8 cellular contexts compared by ENCODE assay signal in the genomic region with DNA sequence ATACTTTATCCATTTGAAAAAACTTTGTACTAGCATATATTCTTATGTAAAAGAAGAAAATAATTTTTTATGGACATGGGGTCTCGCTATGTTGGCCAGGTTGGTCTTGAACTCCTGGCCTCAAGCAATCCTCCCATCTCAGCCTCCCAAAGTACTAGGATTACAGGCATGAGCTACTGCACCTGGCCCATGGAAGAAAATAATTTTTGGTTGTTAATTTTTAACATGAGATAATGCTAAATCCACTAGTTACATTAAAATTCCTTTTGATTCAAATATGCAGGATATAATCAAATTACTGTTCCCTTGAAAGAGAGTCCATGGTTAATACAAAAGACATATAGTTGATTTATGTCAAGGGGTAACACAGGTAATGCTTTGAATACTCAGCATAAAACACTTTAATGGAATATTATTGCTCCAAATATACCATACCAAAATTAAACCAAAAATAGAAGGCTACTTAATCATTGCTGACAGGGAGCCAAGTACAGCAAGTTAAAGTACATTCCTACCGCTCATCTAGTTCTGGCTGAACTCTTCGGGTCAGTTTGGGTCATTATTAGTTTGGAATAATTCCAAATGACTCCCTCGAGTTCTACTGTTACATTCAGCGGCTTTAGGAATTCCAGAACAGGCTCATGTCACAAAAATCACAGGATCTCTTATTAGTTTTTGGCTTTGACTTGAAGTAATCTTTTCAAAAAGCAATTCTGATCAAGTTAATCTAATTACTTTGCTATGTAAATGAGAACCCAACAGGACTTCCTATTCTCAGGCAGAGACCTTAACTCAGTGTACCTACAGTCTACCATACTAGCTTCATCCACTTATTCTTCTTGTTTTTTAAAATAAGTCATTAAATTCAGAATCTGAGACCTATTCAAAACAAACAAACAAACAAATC. TPM values are rescaled to one million over a fixed set of nuclear protein-coding genes. Genes with fewer than 3 reads are reported as not detected.
DNase-seq lines count a peak whose midpoint lies in the region; ATAC-seq and TF ChIP-seq lines count a peak whose summit lies in the region.

No MANE protein-coding gene starts in this region.

- TF ChIP-seq POLR2A in HCT116 (IDR thresholded peaks at IDR 0.05; ENCODE audit: borderline replicate concordance, extremely low read depth, insufficient read depth, insufficient read length) (no peak), body of pancreas (IDR thresholded peaks at IDR 0.05) (no peak), suprapubic skin (IDR thresholded peaks at IDR 0.05) (no peak)

- POLR2A ChIA-PET in HCT116 (lab: Charles Lee): interaction anchor here (0.6 kb wide), 2 partner anchors 100 to 658 kb away, joined by 3 read pairs; no protein-coding TSS in a partner anchor

- BruUV-seq in HCT116 (replicated peaks; lab: Mats Ljungman, UMichigan): no TSS peak

- no peaks in the 10 kb centered on the region for H4K20me1 ChIP-seq in HCT116 (ENCODE audit: insufficient read depth)

- H3K4me1 ChIP-seq in HCT116 (ENCODE audit: control insufficient read depth in 1 of 2, insufficient read depth in 2 of 2, low read length in 2 of 2) (peaks cover 13 to 15% of the 10 kb centered on the region in 2 experiments), body of pancreas (peaks cover 53% of the 10 kb centered on the region), suprapubic skin (peaks cover 48% of the 10 kb centered on the region)

- no peak for TF ChIP-seq EP300 in suprapubic skin (IDR thresholded peaks at IDR 0.05)

- no peaks in the 10 kb centered on the region for H3K9me2 ChIP-seq in HCT116 (ENCODE audit: insufficient read depth)

- no peak overlapping the region for H3K9ac ChIP-seq in HCT116 (ENCODE audit: low read length)

- H3K27me3 ChIP-seq in HCT116 (ENCODE audit: insufficient read depth, low read length) (no peaks in the 10 kb centered on the region), body of pancreas (no peaks in the 10 kb centered on the region), suprapubic skin (no peaks in the 10 kb centered on the region)

- CTCF ChIA-PET in HCT116 (lab: Charles Lee): no interaction called here

- H3K9me3 ChIP-seq in HCT116 (ENCODE audit: control insufficient read depth in 1 of 2, insufficient read depth in 1 of 2, low read depth in 1 of 2, low read length in 2 of 2): no peaks in the 10 kb centered on the region
- H3K9me3 ChIP-seq in body of pancreas: no peaks in the 10 kb centered on the region
- H3K9me3 ChIP-seq in suprapubic skin: no peaks in the 10 kb centered on the region

- H3K4me3 ChIP-seq in HCT116 (replicated peaks in 1 of 2; ENCODE audit: low read depth in 1 of 2, low read length in 2 of 2): no peak overlapping the region
- H3K4me3 ChIP-seq in body of pancreas: no peak overlapping the region
- H3K4me3 ChIP-seq in suprapubic skin: no peak overlapping the region

- intact Hi-C loops in HCT116 (cut with micrococcal nuclease) (no loop called here), body of pancreas (cut with DNase I) (no loop called here)

- RAD21 ChIA-PET in HCT116 (lab: Charles Lee; ENCODE audit: low non-redundant PET in 1 of 2, low total read pairs in 2 of 2, uncharacterized antibody in 2 of 2, unreplicated experiment in 2 of 2): no interaction called here

- TF ChIP-seq RAD21 in HCT116 (IDR thresholded peaks at IDR 0.05; ENCODE audit: low read depth): no peak

- H3K79me2 ChIP-seq in HCT116 (ENCODE audit: insufficient read depth, low read length): peaks cover 31% of the 10 kb centered on the region

- H3K4me2 ChIP-seq in HCT116 (ENCODE audit: low read length): peak overlapping the region; percentile 24; the same call in 1 of the 2 replicates

- ATAC-seq in HCT116 (no peak), body of pancreas (peak; percentile 93), HG02884 (IDR thresholded peaks at IDR 0.05; ENCODE audit: unreplicated experiment) (no peak)

- DNase-seq in HCT116 (ENCODE audit: low read depth, low spot score) (no peak), body of pancreas (peak in 3 of 4 donors; percentile 15 to 59 (median 25)), kidney glomerular epithelial cell (lab: John Stamatoyannopoulos, UW) (peak; percentile 87), suprapubic skin (ENCODE audit: low spot score in 2 of 2) (no peak), SIG-M5 treated with dmso at 0.1 percent for 504 hours (lab: John Stamatoyannopoulos, UW; ENCODE audit: unreplicated experiment) (no peak), GM13977 (ENCODE audit: low spot score) (no peak), NK-92 (lab: John Stamatoyannopoulos, UW; ENCODE audit: unreplicated experiment) (no peak)

- no peaks in the 10 kb centered on the region for H3K36me3 ChIP-seq in HCT116 (ENCODE audit: control insufficient read depth in 1 of 2, insufficient read depth in 2 of 2, low read length in 2 of 2)
- no peaks in the 10 kb centered on the region for H3K36me3 ChIP-seq in body of pancreas (replicated peaks in 1 of 2; ENCODE audit: insufficient read depth in 1 of 2, low read depth in 2 of 2)
- no peaks in the 10 kb centered on the region for H3K36me3 ChIP-seq in suprapubic skin

- H2AFZ ChIP-seq in HCT116 (ENCODE audit: low read depth, low read length, poor library complexity, severe bottlenecking): no peak overlapping the region

- no peak for TF ChIP-seq CTCF in HCT116 (IDR thresholded peaks at IDR 0.05 in 2 of 3, conservative IDR thresholded peaks at IDR 0.05 in 1 of 3; ENCODE audit: borderline replicate concordance in 1 of 3, insufficient read depth in 1 of 3, low read depth in 2 of 3, low read length in 2 of 3)
- no peak for TF ChIP-seq CTCF in body of pancreas (IDR thresholded peaks at IDR 0.05)
- TF ChIP-seq CTCF in suprapubic skin (IDR thresholded peaks at IDR 0.05): no peak
- TF ChIP-seq CTCF in GM13977 (IDR thresholded peaks at IDR 0.05; ENCODE audit: extremely low read depth, insufficient read depth, missing control alignments): no peak

- 26 to 36% methylated on average over 5 of the region's 5 CpGs for WGBS in body of pancreas, 2 donors
- WGBS in suprapubic skin: 25% methylated on average over 5 of the region's 5 CpGs

- in situ Hi-C loops in GM13977 (cut with MboI; ENCODE audit: low pct_unique_long_range_greater_than_20kb, low sequenced_read_pairs, unreplicated experiment): no loop called here

- H3K27ac ChIP-seq in HCT116 (ENCODE audit: low read depth, low read length): no peak overlapping the region
- H3K27ac ChIP-seq in body of pancreas: peak overlapping the region in 3 of 4 donors; percentile 64 to 78 (median 67)
- H3K27ac ChIP-seq in suprapubic skin: peak overlapping the region; percentile 12

TF ChIP-seq in HCT116, 20 proteins besides CTCF, POLR2A, EP300 and RAD21 (continues in another document):
- TF ChIP-seq ZFX (IDR thresholded peaks at IDR 0.05) (no peak), CBX3 (IDR thresholded peaks at IDR 0.05; ENCODE audit: low read depth) (no peak), EGR1 (IDR thresholded peaks at IDR 0.05; ENCODE audit: low read depth) (no peak), YY1 (IDR thresholded peaks at IDR 0.05; ENCODE audit: extremely low read depth, insufficient replicate concordance, low read depth, low read length) (no peak), POLR2AphosphoS5 (IDR thresholded peaks at IDR 0.05; ENCODE audit: low read depth, low read length) (no peak), FOSL1 (IDR thresholded peaks at IDR 0.05; ENCODE audit: low read depth) (no peak), ELF1 (IDR thresholded peaks at IDR 0.05; ENCODE audit: borderline replicate concordance, low read depth) (no peak), ZBTB33 (IDR thresholded peaks at IDR 0.05; ENCODE audit: extremely low read depth, insufficient replicate concordance, low read length) (no peak), SP1 (IDR thresholded peaks at IDR 0.05; ENCODE audit: low read depth) (no peak)
- TF ChIP-seq, protein P1, sequence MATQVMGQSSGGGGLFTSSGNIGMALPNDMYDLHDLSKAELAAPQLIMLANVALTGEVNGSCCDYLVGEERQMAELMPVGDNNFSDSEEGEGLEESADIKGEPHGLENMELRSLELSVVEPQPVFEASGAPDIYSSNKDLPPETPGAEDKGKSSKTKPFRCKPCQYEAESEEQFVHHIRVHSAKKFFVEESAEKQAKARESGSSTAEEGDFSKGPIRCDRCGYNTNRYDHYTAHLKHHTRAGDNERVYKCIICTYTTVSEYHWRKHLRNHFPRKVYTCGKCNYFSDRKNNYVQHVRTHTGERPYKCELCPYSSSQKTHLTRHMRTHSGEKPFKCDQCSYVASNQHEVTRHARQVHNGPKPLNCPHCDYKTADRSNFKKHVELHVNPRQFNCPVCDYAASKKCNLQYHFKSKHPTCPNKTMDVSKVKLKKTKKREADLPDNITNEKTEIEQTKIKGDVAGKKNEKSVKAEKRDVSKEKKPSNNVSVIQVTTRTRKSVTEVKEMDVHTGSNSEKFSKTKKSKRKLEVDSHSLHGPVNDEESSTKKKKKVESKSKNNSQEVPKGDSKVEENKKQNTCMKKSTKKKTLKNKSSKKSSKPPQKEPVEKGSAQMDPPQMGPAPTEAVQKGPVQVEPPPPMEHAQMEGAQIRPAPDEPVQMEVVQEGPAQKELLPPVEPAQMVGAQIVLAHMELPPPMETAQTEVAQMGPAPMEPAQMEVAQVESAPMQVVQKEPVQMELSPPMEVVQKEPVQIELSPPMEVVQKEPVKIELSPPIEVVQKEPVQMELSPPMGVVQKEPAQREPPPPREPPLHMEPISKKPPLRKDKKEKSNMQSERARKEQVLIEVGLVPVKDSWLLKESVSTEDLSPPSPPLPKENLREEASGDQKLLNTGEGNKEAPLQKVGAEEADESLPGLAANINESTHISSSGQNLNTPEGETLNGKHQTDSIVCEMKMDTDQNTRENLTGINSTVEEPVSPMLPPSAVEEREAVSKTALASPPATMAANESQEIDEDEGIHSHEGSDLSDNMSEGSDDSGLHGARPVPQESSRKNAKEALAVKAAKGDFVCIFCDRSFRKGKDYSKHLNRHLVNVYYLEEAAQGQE (IDR thresholded peaks at IDR 0.05; ENCODE audit: low read depth): no peak

RNA-seq across cellular contexts. Expression of gene SOS2, which starts 6.1 kb away (rescaled TPM):
- total RNA-seq in HCT116 (2021; ENCODE audit: unreplicated experiment) (11.7 TPM), body of pancreas (10 to 100 TPM; 20.5 to 26.4 TPM), suprapubic skin (10 to 100 TPM; 22.5 to 40.8 (median 30.4) TPM)
- 3.7 and 4.2 TPM in 2 replicates for polyA plus RNA-seq in HCT116 (2012)

Comparison
In these comparisons a context has a peak if more than half of its experiments do, and no peak if none do; other contexts are left out.
1. DNase-seq: peak in body of pancreas (3 of 4) and kidney glomerular epithelial cell (single experiment); none in HCT116 (single experiment), suprapubic skin (0 of 2), SIG-M5 treated with dmso at 0.1 percent for 504 hours (single experiment), GM13977 (single experiment) and NK-92 (single experiment).